Comparison of ENCODE assay signal across 20 cellular contexts in genomic region chr2:71560286-71561011, GRCh38.
DNase-seq lines count a peak whose midpoint lies in the region; ATAC-seq, FAIRE-seq and TF ChIP-seq lines count a peak whose summit lies in the region.
"Had no signal": no experiment of that assay in that cellular context is flagged by ENCODE, and none has a peak within 500 bp of the region (broad histone marks: within the 10 kb centered on the region; RNA-seq: fewer than 3 reads in every experiment).

No MANE protein-coding gene starts in this region.

- H2AK5ac ChIP-seq in neuronal stem cell (ENCODE audit: low read depth, low read length), result no peak overlapping the region

- H3K4me2 ChIP-seq in neuronal stem cell (ENCODE audit: insufficient read depth, low read length, poor library complexity, severe bottlenecking), result no peak overlapping the region

- H3K9ac ChIP-seq in neuronal stem cell (ENCODE audit: low read depth, low read length, poor library complexity), result no peak overlapping the region

- H4K91ac ChIP-seq in neuronal stem cell (ENCODE audit: low read depth, low read length, poor library complexity), result no peak overlapping the region

- H3K27ac ChIP-seq in neuronal stem cell (replicated peaks; ENCODE audit: low read length), result no peak overlapping the region
- H3K27ac ChIP-seq: 22Rv1 had no signal

- no peaks in the 10 kb centered on the region for H3K36me3 Mint-ChIP-seq in activated T-helper 1 cell treated with anti-CD3 and anti-CD28 coated beads, Interleukin-12 subunit alpha, Interleukin-12 subunit beta, Interleukin-2, Interleukin-4 antibody, amounts not matched to agents 30 ng/mL and 10 ng/mL and 1 ng/mL, durations not matched to agents 14 hours and 24 hours and 36 hours (ENCODE audit: low read depth)

- H3K9me3 ChIP-seq in neuronal stem cell (replicated peaks in 1 of 2; ENCODE audit: control insufficient read depth in 2 of 2, insufficient read depth in 1 of 2, low read depth in 1 of 2, low read length in 2 of 2), result no peaks in the 10 kb centered on the region
- H3K9me3 ChIP-seq: MG63 had no signal

- H3K4me1 Mint-ChIP-seq in activated T-helper 1 cell treated with anti-CD3 and anti-CD28 coated beads, Interleukin-12 subunit alpha, Interleukin-12 subunit beta, Interleukin-2, Interleukin-4 antibody, amounts not matched to agents 30 ng/mL and 10 ng/mL and 1 ng/mL, durations not matched to agents 14 hours and 24 hours and 36 hours (ENCODE audit: low read depth), result no peaks in the 10 kb centered on the region

- DNase-seq in NCI-H1417 (lab: John Stamatoyannopoulos, UW), result peak in 2 of 3 experiments; percentile 20 to 53
- no peak for DNase-seq in NCI-H1417 treated with DMSO at 0.1 percent for 48 hours (lab: John Stamatoyannopoulos, UW)
- peak; percentile 67 for DNase-seq in H7
- DNase-seq in neuronal stem cell (ENCODE audit: low spot score), result no peak
- DNase-seq in RCC 7860 (ENCODE audit: low spot score), result no peak
- DNase-seq in activated T-helper 1 cell treated with anti-CD3 and anti-CD28 coated beads, Interleukin-12 subunit alpha, Interleukin-12 subunit beta, Interleukin-2, Interleukin-4 antibody, amounts not matched to agents 30 ng/mL and 10 ng/mL and 1 ng/mL, durations not matched to agents 14 hours and 24 hours and 36 hours (ENCODE audit: low spot score), result no peak
- DNase-seq in head of caudate nucleus, result no peak
- DNase-seq: COR-L47, DMS153, EL, MG63, NCI-H1105, NCI-H2029, NCI-H226, NCI-H526, PC-3 had no signal

- no peak overlapping the region for H3K23ac ChIP-seq in neuronal stem cell (ENCODE audit: low read depth, low read length, poor library complexity)

- intact Hi-C loops in activated T-helper 1 cell treated with anti-CD3 and anti-CD28 coated beads, Interleukin-12 subunit alpha, Interleukin-12 subunit beta, Interleukin-2, Interleukin-4 antibody, amounts not matched to agents 30 ng/mL and 10 ng/mL and 1 ng/mL, durations not matched to agents 14 hours and 24 hours and 36 hours (cut with micrococcal nuclease), result no loop called here
- intact Hi-C loops in head of caudate nucleus (cut with DNase I), result no loop called here

- no peaks in the 10 kb centered on the region for H3K36me3 ChIP-seq in H7 (replicated peaks; ENCODE audit: control insufficient read depth, insufficient read depth, low read length)
- no peaks in the 10 kb centered on the region for H3K36me3 ChIP-seq in neuronal stem cell (replicated peaks in 1 of 2; ENCODE audit: control insufficient read depth in 2 of 2, insufficient read depth in 2 of 2, low read length in 2 of 2)
- H3K36me3 ChIP-seq: MG63 had no signal

- H3K9me3 Mint-ChIP-seq in activated T-helper 1 cell treated with anti-CD3 and anti-CD28 coated beads, Interleukin-12 subunit alpha, Interleukin-12 subunit beta, Interleukin-2, Interleukin-4 antibody, amounts not matched to agents 30 ng/mL and 10 ng/mL and 1 ng/mL, durations not matched to agents 14 hours and 24 hours and 36 hours, result no peaks in the 10 kb centered on the region

- H3K18ac ChIP-seq in neuronal stem cell (ENCODE audit: low read length), result peak overlapping the region; percentile 35

- no peak overlapping the region for H3K27ac Mint-ChIP-seq in activated T-helper 1 cell treated with anti-CD3 and anti-CD28 coated beads, Interleukin-12 subunit alpha, Interleukin-12 subunit beta, Interleukin-2, Interleukin-4 antibody, amounts not matched to agents 30 ng/mL and 10 ng/mL and 1 ng/mL, durations not matched to agents 14 hours and 24 hours and 36 hours

- no CpG with 5 or more reads among the region's 39 CpGs for WGBS in neuronal stem cell (ENCODE audit: extremely low coverage in 2 of 2, insufficient read length in 2 of 2, insufficient replicate concordance in 1 of 2), 2 donors

- H2BK5ac ChIP-seq in neuronal stem cell (ENCODE audit: low read length), result no peak overlapping the region

- peak; percentile 47; the same call in 2 of the 3 replicates for ATAC-seq in SK-N-SH treated with all-trans-retinoic acid at 6 μM for 48 hours
- ATAC-seq: HepG2, PC-3 had no signal

- no peak overlapping the region for H3K4ac ChIP-seq in neuronal stem cell (ENCODE audit: low read length)

- no peak overlapping the region for H3K4me3 Mint-ChIP-seq in activated T-helper 1 cell treated with anti-CD3 and anti-CD28 coated beads, Interleukin-12 subunit alpha, Interleukin-12 subunit beta, Interleukin-2, Interleukin-4 antibody, amounts not matched to agents 30 ng/mL and 10 ng/mL and 1 ng/mL, durations not matched to agents 14 hours and 24 hours and 36 hours

- H3K4me3 ChIP-seq in H7 (ENCODE audit: insufficient read depth, low read depth, low read length) (no peak overlapping the region), neuronal stem cell (ENCODE audit: low read length in 2 of 2) (no peak overlapping the region)
- H3K4me3 ChIP-seq: MG63 had no signal

- H3K79me1 ChIP-seq in neuronal stem cell (ENCODE audit: low read depth, low read length), result no peaks in the 10 kb centered on the region

- no peaks in the 10 kb centered on the region for H3K27me3 ChIP-seq in H7 (ENCODE audit: control insufficient read depth, insufficient read depth, low read length)
- no peaks in the 10 kb centered on the region for H3K27me3 ChIP-seq in neuronal stem cell (ENCODE audit: control insufficient read depth in 3 of 3, insufficient read depth in 3 of 3, low read depth in 1 of 3, low read length in 3 of 3)
- H3K27me3 ChIP-seq: MG63 had no signal

- no peak overlapping the region for H2AFZ ChIP-seq in neuronal stem cell (ENCODE audit: low read length)

- peak overlapping the region; percentile 27 for H2BK120ac ChIP-seq in neuronal stem cell (ENCODE audit: low read depth, low read length)

- H3K27me3 Mint-ChIP-seq in activated T-helper 1 cell treated with anti-CD3 and anti-CD28 coated beads, Interleukin-12 subunit alpha, Interleukin-12 subunit beta, Interleukin-2, Interleukin-4 antibody, amounts not matched to agents 30 ng/mL and 10 ng/mL and 1 ng/mL, durations not matched to agents 14 hours and 24 hours and 36 hours (ENCODE audit: insufficient read depth), result peaks cover 2% of the 10 kb centered on the region

- no peak overlapping the region for H2BK15ac ChIP-seq in neuronal stem cell (ENCODE audit: low read length)

- H3K14ac ChIP-seq in neuronal stem cell (ENCODE audit: low read length), result no peak overlapping the region

- H3K4me1 ChIP-seq in neuronal stem cell (ENCODE audit: control insufficient read depth in 2 of 2, insufficient read depth in 1 of 2, low read depth in 1 of 2, low read length in 2 of 2), result peaks cover 0 to 2% of the 10 kb centered on the region in 2 donors

- no peak overlapping the region for H2BK12ac ChIP-seq in neuronal stem cell (ENCODE audit: low read length)

- H4K8ac ChIP-seq in neuronal stem cell (ENCODE audit: low read depth, low read length), result no peak overlapping the region

- FAIRE-seq in RCC 7860 (lab: Jason Lieb, UNC), result no peak
- FAIRE-seq: H54, HepG2 had no signal

TF ChIP-seq in SK-N-SH treated with all-trans-retinoic acid at 6 μM for 48 hours, 23 proteins besides CTCF, POLR2A, EP300 and RAD21:
- TF ChIP-seq ISL1 (CRISPR knock-in tag; IDR thresholded peaks at IDR 0.05) (peak; percentile 12; the same call in 1 of the 2 replicates), PATZ1 (CRISPR knock-in tag; IDR thresholded peaks at IDR 0.05; ENCODE audit: borderline replicate concordance) (no peak)

Comparison
In these comparisons a context has a peak if more than half of its experiments do, and no peak if none do; other contexts are left out.
1. DNase-seq: peak in NCI-H1417 (2 of 3) and H7 (single experiment); none in NCI-H1417 treated with DMSO at 0.1 percent for 48 hours (single experiment), neuronal stem cell (single experiment), RCC 7860 (single experiment), activated T-helper 1 cell treated with anti-CD3 and anti-CD28 coated beads, Interleukin-12 subunit alpha, Interleukin-12 subunit beta, Interleukin-2, Interleukin-4 antibody, amounts not matched to agents 30 ng/mL and 10 ng/mL and 1 ng/mL, durations not matched to agents 14 hours and 24 hours and 36 hours (single experiment) and head of caudate nucleus (0 of 42).